1 cellular context compared by ENCODE assay signal in the genomic region with DNA sequence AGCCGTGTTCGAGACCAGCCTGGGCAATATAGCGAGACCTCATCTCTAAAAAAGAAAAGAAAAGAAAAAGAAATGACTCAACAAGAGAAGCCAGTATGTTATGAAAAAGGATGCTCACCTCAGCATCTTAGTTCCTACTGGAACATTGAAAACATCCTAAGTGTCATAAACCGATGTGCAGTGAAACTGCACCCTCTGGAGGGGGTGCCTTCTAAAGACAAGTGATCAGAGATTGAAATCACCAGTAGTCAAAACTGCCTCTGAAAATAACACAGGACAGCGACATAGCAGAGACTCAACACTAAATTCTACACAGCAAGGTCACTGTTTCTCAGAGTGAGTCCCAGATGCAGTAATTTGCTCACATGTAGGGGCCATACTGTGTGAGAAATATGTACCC.
TF ChIP-seq lines count a peak whose summit lies in the region.

No MANE protein-coding gene starts in this region.

TF ChIP-seq in H1, 55 proteins besides CTCF, POLR2A, EP300 and RAD21 (continued from another document):
- TF ChIP-seq SAP30 (IDR thresholded peaks at IDR 0.05; ENCODE audit: insufficient read depth, insufficient replicate concordance, low read length), result no peak
- no peak for TF ChIP-seq NANOG (IDR thresholded peaks at IDR 0.05; ENCODE audit: insufficient read depth, low read depth, low read length, poor library complexity, severe bottlenecking)
- no peak for TF ChIP-seq SP4 (IDR thresholded peaks at IDR 0.05; ENCODE audit: low read length)
- no peak for TF ChIP-seq KDM1A (IDR thresholded peaks at IDR 0.05; ENCODE audit: borderline replicate concordance, low read length)
